25 cellular contexts compared by ENCODE assay signal in the genomic region with DNA sequence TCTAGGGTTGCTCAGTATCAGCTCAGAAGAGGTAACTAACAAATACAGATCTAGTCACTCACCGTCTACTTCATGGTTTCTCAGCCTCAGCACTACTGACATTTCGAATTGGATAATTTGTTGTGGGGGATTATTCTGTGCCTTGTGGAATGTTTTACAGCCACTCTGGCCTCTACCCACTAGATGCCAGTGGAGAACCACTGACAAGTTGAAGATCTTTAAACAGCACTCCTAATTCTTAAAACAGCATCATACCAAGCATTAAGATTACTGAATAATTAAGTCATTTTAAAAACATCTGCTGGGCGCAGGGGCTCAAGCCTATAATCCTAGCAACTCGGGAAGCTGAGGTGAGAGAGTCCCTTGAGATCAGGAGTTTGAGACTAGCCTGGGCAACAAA.
DNase-seq lines count a peak whose midpoint lies in the region; ATAC-seq, FAIRE-seq and TF ChIP-seq lines count a peak whose summit lies in the region.
"Had no signal": no experiment of that assay in that cellular context is flagged by ENCODE, and none has a peak within 500 bp of the region (broad histone marks: within the 10 kb centered on the region; RNA-seq: fewer than 3 reads in every experiment).

No MANE protein-coding gene starts in this region.

- ATAC-seq in memory B cell (ENCODE audit: low read depth), result no peak
- ATAC-seq in stimulated activated memory B cell treated with anti-CD40 and anti-IgM and Interleukin-4, amounts not matched to agents 10 μg/mL and 1 μg/mL and 100 μg/mL, for 72 hours, result no peak
- ATAC-seq: GM23338 had no signal

- H3K9me3 Mint-ChIP-seq in memory B cell (no peaks in the 10 kb centered on the region), glutamatergic neuron (ENCODE audit: unreplicated experiment) (no peaks in the 10 kb centered on the region)
- no peaks in the 10 kb centered on the region for H3K9me3 Mint-ChIP-seq in stimulated activated memory B cell treated with anti-CD40 and anti-IgM and Interleukin-4, amounts not matched to agents 10 μg/mL and 1 μg/mL and 100 μg/mL, for 72 hours
- H3K9me3 Mint-ChIP-seq: GM23338, H9 had no signal

- TF ChIP-seq CTCF in D721Med (IDR thresholded peaks at IDR 0.05; ENCODE audit: insufficient read depth, missing control alignments) (peak; percentile 21), glutamatergic neuron (IDR thresholded peaks at IDR 0.05; ENCODE audit: partially characterized antibody, unreplicated experiment) (no peak)

- no peaks in the 10 kb centered on the region for H3K27me3 Mint-ChIP-seq in memory B cell
- H3K27me3 Mint-ChIP-seq in stimulated activated memory B cell treated with anti-CD40 and anti-IgM and Interleukin-4, amounts not matched to agents 10 μg/mL and 1 μg/mL and 100 μg/mL, for 72 hours, result no peaks in the 10 kb centered on the region
- H3K27me3 Mint-ChIP-seq in glutamatergic neuron (ENCODE audit: unreplicated experiment), result no peaks in the 10 kb centered on the region

- peak overlapping the region; percentile 70 for H3K27ac Mint-ChIP-seq in memory B cell
- peak overlapping the region; percentile 23 for H3K27ac Mint-ChIP-seq in stimulated activated memory B cell treated with anti-CD40 and anti-IgM and Interleukin-4, amounts not matched to agents 10 μg/mL and 1 μg/mL and 100 μg/mL, for 72 hours
- no peak overlapping the region for H3K27ac Mint-ChIP-seq in glutamatergic neuron (ENCODE audit: unreplicated experiment)
- H3K27ac Mint-ChIP-seq: GM23338, H9 had no signal

- no peak overlapping the region for H3K4me3 Mint-ChIP-seq in memory B cell
- no peak overlapping the region for H3K4me3 Mint-ChIP-seq in stimulated activated memory B cell treated with anti-CD40 and anti-IgM and Interleukin-4, amounts not matched to agents 10 μg/mL and 1 μg/mL and 100 μg/mL, for 72 hours
- no peak overlapping the region for H3K4me3 Mint-ChIP-seq in glutamatergic neuron (ENCODE audit: unreplicated experiment)
- H3K4me3 Mint-ChIP-seq: GM23338, H9 had no signal

- H3K36me3 Mint-ChIP-seq in memory B cell, result peaks cover 51% of the 10 kb centered on the region
- H3K36me3 Mint-ChIP-seq in stimulated activated memory B cell treated with anti-CD40 and anti-IgM and Interleukin-4, amounts not matched to agents 10 μg/mL and 1 μg/mL and 100 μg/mL, for 72 hours, result peaks cover 69% of the 10 kb centered on the region
- H3K36me3 Mint-ChIP-seq in glutamatergic neuron (ENCODE audit: unreplicated experiment), result peaks cover 4% of the 10 kb centered on the region

- H3K4me1 Mint-ChIP-seq in memory B cell (no peaks in the 10 kb centered on the region), glutamatergic neuron (ENCODE audit: low read depth, unreplicated experiment) (peaks cover 2% of the 10 kb centered on the region)
- H3K4me1 Mint-ChIP-seq in stimulated activated memory B cell treated with anti-CD40 and anti-IgM and Interleukin-4, amounts not matched to agents 10 μg/mL and 1 μg/mL and 100 μg/mL, for 72 hours, result no peaks in the 10 kb centered on the region
- H3K4me1 Mint-ChIP-seq: GM23338, H9 had no signal

- FAIRE-seq in D721Med (lab: Jason Lieb, UNC), result no peak
- FAIRE-seq: GM12891 had no signal

- no peak for DNase-seq in D721Med (ENCODE audit: insufficient read length, low spot score)
- DNase-seq in astrocyte of the hippocampus (ENCODE audit: low read depth, low spot score), result peak; percentile 24
- no peak for DNase-seq in memory B cell (ENCODE audit: low spot score in 2 of 2)
- DNase-seq in glutamatergic neuron, result no peak
- no peak for DNase-seq in EL
- no peak for DNase-seq in HuH-7.5 (ENCODE audit: low spot score)
- DNase-seq: Calu3, DMS53, GF-D8, H9, IMR-90, MM.1S, NCI-H1048, NCI-H1417, NCI-H1694, NCI-H2081 treated with DMSO at 0.1 percent for 48 hours, NCI-H2171, NCI-H226, NCI-H510A, NCI-H69, Right ventricle myocardium superior, RPMI8226 had no signal
